9 cellular contexts compared by ENCODE assay signal in the genomic region with DNA sequence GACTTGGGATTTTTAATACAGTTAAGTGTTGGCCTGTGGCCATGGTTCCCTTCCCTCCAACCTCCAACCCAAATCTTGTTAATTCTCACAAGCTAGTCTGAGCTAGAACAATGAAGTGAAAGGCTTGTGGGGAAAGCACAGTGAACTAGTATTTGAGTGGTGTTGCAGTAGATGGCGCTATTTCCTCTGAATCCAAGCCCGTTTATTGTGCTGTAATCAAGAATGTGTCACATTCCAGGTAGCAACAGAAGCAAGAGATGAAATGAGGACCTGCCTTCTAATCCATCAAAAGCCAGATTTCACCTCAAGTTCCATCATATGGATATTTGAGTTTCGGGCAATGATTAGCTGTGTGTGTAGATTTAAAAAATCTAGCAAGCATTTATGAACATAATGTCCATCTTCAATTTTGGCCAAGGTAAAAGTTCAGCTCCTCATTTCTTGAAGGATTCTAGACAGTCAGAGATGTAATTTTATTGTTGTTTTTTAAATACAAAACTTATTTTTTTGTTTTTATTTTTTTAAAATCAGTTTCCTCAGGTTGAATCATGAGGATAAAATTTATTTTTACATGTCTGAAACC.
DNase-seq lines count a peak whose midpoint lies in the region; ATAC-seq, FAIRE-seq and TF ChIP-seq lines count a peak whose summit lies in the region.
"Had no signal": no experiment of that assay in that cellular context is flagged by ENCODE, and none has a peak within 500 bp of the region (broad histone marks: within the 10 kb centered on the region; RNA-seq: fewer than 3 reads in every experiment).

No MANE protein-coding gene starts in this region.

- no peaks in the 10 kb centered on the region for H3K9me3 ChIP-seq in HAP-1
- no peaks in the 10 kb centered on the region for H3K9me3 ChIP-seq in ascending aorta
- H3K9me3 ChIP-seq in keratinocyte (ENCODE audit: control insufficient read depth, low read depth, low read length), result no peaks in the 10 kb centered on the region

- in situ Hi-C loops in HAP-1 (cut with MboI; ENCODE audit: low sequenced_read_pairs), result no loop called here

- H4K20me1 ChIP-seq in keratinocyte (ENCODE audit: control insufficient read depth, extremely low read depth, insufficient read depth, low read length), result no peaks in the 10 kb centered on the region

- H3K4me1 ChIP-seq in HAP-1, result no peaks in the 10 kb centered on the region
- no peaks in the 10 kb centered on the region for H3K4me1 ChIP-seq in ascending aorta
- no peaks in the 10 kb centered on the region for H3K4me1 ChIP-seq in keratinocyte (ENCODE audit: control insufficient read depth, extremely low read depth, insufficient read depth, low read length)

- no peak overlapping the region for H3K9ac ChIP-seq in keratinocyte (ENCODE audit: control insufficient read depth, extremely low read depth, insufficient read depth, low read length)

- H3K4me2 ChIP-seq in keratinocyte (ENCODE audit: control insufficient read depth, extremely low read depth, insufficient read depth, low read depth, low read length), result no peak overlapping the region

- H3K27me3 ChIP-seq in HAP-1 (ENCODE audit: low read depth) (no peaks in the 10 kb centered on the region), ascending aorta (no peaks in the 10 kb centered on the region), keratinocyte (ENCODE audit: control insufficient read depth, extremely low read depth, insufficient read depth, low read length) (peaks cover 13% of the 10 kb centered on the region)

- intact Hi-C loops in ascending aorta (cut with DNase I), result loop anchor here (10.0 kb wide), 1 partner anchor 509 kb away; no protein-coding TSS in a partner anchor
- intact Hi-C loops in posterior vena cava (cut with DNase I), result no loop called here

- no peak overlapping the region for H2AFZ ChIP-seq in keratinocyte (ENCODE audit: control insufficient read depth, low read length)

- H3K36me3 ChIP-seq in HAP-1 (replicated peaks) (no peaks in the 10 kb centered on the region), ascending aorta (no peaks in the 10 kb centered on the region), keratinocyte (ENCODE audit: control insufficient read depth in 2 of 2, extremely low read depth in 1 of 2, insufficient read depth in 2 of 2, low read length in 2 of 2) (no peaks in the 10 kb centered on the region)

- H3K79me2 ChIP-seq in keratinocyte (ENCODE audit: control insufficient read depth, insufficient read depth, low read length), result no peaks in the 10 kb centered on the region

- peak; percentile 50 for TF ChIP-seq CTCF in D721Med (IDR thresholded peaks at IDR 0.05; ENCODE audit: insufficient read depth, missing control alignments)
- TF ChIP-seq CTCF in ascending aorta (IDR thresholded peaks at IDR 0.05), result peak; percentile 29 to 63 (median 47)
- peak; percentile 70 to 84 (median 78) for TF ChIP-seq CTCF in keratinocyte (optimal IDR thresholded peaks at IDR 0.05 in 1 of 3, IDR thresholded peaks at IDR 0.05 in 1 of 3, conservative IDR thresholded peaks at IDR 0.05 in 1 of 3; ENCODE audit: extremely low read depth in 1 of 3, insufficient read depth in 2 of 3, low read length in 3 of 3)

- H3K27ac ChIP-seq in ascending aorta (no peak overlapping the region), keratinocyte (ENCODE audit: control insufficient read depth, insufficient read depth, low read length) (no peak overlapping the region)

- no peaks in the 10 kb centered on the region for H3K9me1 ChIP-seq in keratinocyte (ENCODE audit: control insufficient read depth, extremely low read depth, insufficient read depth, low read length)

- peak; percentile 75 for FAIRE-seq in D721Med (lab: Jason Lieb, UNC)
- peak; percentile 91 for FAIRE-seq in keratinocyte (lab: Jason Lieb, UNC)
- FAIRE-seq: islet of Langerhans had no signal

- no peak for ATAC-seq in HG03095 (IDR thresholded peaks at IDR 0.05; ENCODE audit: unreplicated experiment)

- DNase-seq in D721Med (ENCODE audit: insufficient read length, low spot score), result no peak
- DNase-seq in HAP-1 (ENCODE audit: low spot score in 2 of 2), result peak; percentile 24 to 34
- peak; percentile 32 for DNase-seq in NCI-H2196 (lab: John Stamatoyannopoulos, UW; ENCODE audit: unreplicated experiment)
- no peak for DNase-seq in ascending aorta (ENCODE audit: low spot score in 2 of 2)
- peak; percentile 23 for DNase-seq in keratinocyte (ENCODE audit: low read depth, low spot score)
- DNase-seq in effector CD8-positive, alpha-beta T cell (lab: John Stamatoyannopoulos, UW), result no peak
- DNase-seq in posterior vena cava (ENCODE audit: low spot score), result no peak

- dilution Hi-C loops in keratinocyte (cut with MboI; ENCODE audit: extremely low pct_ligation_motif_present, low sequenced_read_pairs), result no loop called here

- H3K4me3 ChIP-seq in HAP-1, result no peak overlapping the region
- no peak overlapping the region for H3K4me3 ChIP-seq in ascending aorta
- H3K4me3 ChIP-seq in keratinocyte (ENCODE audit: control insufficient read depth in 2 of 3, extremely low read depth in 1 of 3, insufficient read depth in 2 of 3, low read depth in 1 of 3, low read length in 3 of 3), result no peak overlapping the region

Comparison
In these comparisons a context has a peak if more than half of its experiments do, and no peak if none do; other contexts are left out.
1. DNase-seq: peak in HAP-1 (2 of 2), NCI-H2196 (single experiment) and keratinocyte (single experiment); none in D721Med (single experiment), ascending aorta (0 of 2), effector CD8-positive, alpha-beta T cell (single experiment) and posterior vena cava (single experiment).
2. Peak in every context shown above with its lines, with median percentiles within 50 percentile points of each other: CTCF ChIP-seq.